Comparison of ENCODE assay signal across 1 cellular context in the genomic region with DNA sequence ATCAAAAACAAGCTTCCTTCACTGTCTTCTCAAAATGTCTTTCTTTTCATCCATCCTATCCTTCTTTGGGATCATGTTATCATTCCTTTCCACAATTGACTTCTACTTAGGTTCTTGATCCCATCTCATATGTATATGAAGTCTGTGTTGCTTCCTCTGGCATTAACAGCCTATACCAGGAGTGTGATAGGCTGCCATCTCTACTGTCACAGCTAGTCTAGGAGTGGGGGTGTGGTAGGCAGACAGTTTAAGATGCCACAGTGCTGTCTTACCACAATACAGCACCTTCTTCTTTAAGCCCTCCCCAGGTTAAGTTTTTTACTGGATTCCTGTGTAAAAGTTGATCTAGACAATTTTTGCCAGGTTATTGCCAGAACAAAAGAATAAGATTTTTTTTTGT.
TF ChIP-seq lines count a peak whose summit lies in the region.

No MANE protein-coding gene starts in this region.

TF ChIP-seq in H1, 55 proteins besides CTCF, POLR2A, EP300 and RAD21 (continued from another document):
- TF ChIP-seq BACH1 (IDR thresholded peaks at IDR 0.05; ENCODE audit: low read length) (no peak), SRF (IDR thresholded peaks at IDR 0.05; ENCODE audit: low read depth, low read length) (no peak), KDM5A (IDR thresholded peaks at IDR 0.05; ENCODE audit: low read length) (no peak), GABPA (IDR thresholded peaks at IDR 0.05; ENCODE audit: borderline replicate concordance, insufficient read depth, low read length) (no peak), MAFK (IDR thresholded peaks at IDR 0.05; ENCODE audit: low read depth, low read length) (no peak), ZNF274 (IDR thresholded peaks at IDR 0.05; ENCODE audit: borderline replicate concordance, extremely low read depth, low read length) (no peak), KDM4A (IDR thresholded peaks at IDR 0.05; ENCODE audit: low read depth, low read length, severe bottlenecking) (no peak)
- TF ChIP-seq, protein P1, sequence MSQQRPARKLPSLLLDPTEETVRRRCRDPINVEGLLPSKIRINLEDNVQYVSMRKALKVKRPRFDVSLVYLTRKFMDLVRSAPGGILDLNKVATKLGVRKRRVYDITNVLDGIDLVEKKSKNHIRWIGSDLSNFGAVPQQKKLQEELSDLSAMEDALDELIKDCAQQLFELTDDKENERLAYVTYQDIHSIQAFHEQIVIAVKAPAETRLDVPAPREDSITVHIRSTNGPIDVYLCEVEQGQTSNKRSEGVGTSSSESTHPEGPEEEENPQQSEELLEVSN (IDR thresholded peaks at IDR 0.05), result no peak
